Comparison of ENCODE assay signal across 10 cellular contexts in genomic region chr4:142380052-142380598, GRCh38.
DNase-seq lines count a peak whose midpoint lies in the region; ATAC-seq, FAIRE-seq and TF ChIP-seq lines count a peak whose summit lies in the region.
"Had no signal": no experiment of that assay in that cellular context is flagged by ENCODE, and none has a peak within 500 bp of the region (broad histone marks: within the 10 kb centered on the region; RNA-seq: fewer than 3 reads in every experiment).

No MANE protein-coding gene starts in this region.

- in situ Hi-C loops in GM23248 (cut with MboI) = no loop called here

- no peaks in the 10 kb centered on the region for H3K9me2 ChIP-seq in GM23248 (ENCODE audit: insufficient read depth)
- no peaks in the 10 kb centered on the region for H3K9me2 ChIP-seq in OCI-LY7 (ENCODE audit: insufficient read depth, low read length)

- H4K20me1 ChIP-seq in GM23248 (ENCODE audit: insufficient read depth) (no peaks in the 10 kb centered on the region), astrocyte (ENCODE audit: insufficient read depth, low read length) (no peaks in the 10 kb centered on the region), OCI-LY7 (ENCODE audit: insufficient read depth, low read length) (no peaks in the 10 kb centered on the region)

- peak overlapping the region; percentile 26 to 78 for H3K27ac ChIP-seq in A549
- peak overlapping the region; percentile 86 for H3K27ac ChIP-seq in GM23248
- peak overlapping the region; percentile 88 for H3K27ac ChIP-seq in astrocyte (ENCODE audit: low read depth, low read length)
- H3K27ac ChIP-seq in naive thymus-derived CD4-positive, alpha-beta T cell (ENCODE audit: low read depth, low read length) = peak overlapping the region; percentile 53
- H3K27ac ChIP-seq in OCI-LY7 (ENCODE audit: low read depth, low read length, poor library complexity, severe bottlenecking) = no peak overlapping the region
- H3K27ac ChIP-seq: C4-2B had no signal

- H3K27me3 ChIP-seq in GM23248 (replicated peaks; ENCODE audit: insufficient read depth) = no peaks in the 10 kb centered on the region
- no peaks in the 10 kb centered on the region for H3K27me3 ChIP-seq in astrocyte (ENCODE audit: insufficient read depth, low read length)
- no peaks in the 10 kb centered on the region for H3K27me3 ChIP-seq in naive thymus-derived CD4-positive, alpha-beta T cell (ENCODE audit: control insufficient read depth in 2 of 2, insufficient read depth in 2 of 2, low read length in 2 of 2)

- ATAC-seq in A549 = no peak
- no peak for ATAC-seq in naive thymus-derived CD4-positive, alpha-beta T cell
- ATAC-seq in GM21717 (IDR thresholded peaks at IDR 0.05; ENCODE audit: unreplicated experiment) = no peak
- ATAC-seq in GM18861 (IDR thresholded peaks at IDR 0.05; ENCODE audit: unreplicated experiment) = no peak

- H2AFZ ChIP-seq in GM23248 (peak overlapping the region; percentile 62), astrocyte (ENCODE audit: low read depth, low read length) (peak overlapping the region; percentile 66), OCI-LY7 (ENCODE audit: low read length) (no peak overlapping the region)

- H3K4me3 ChIP-seq in A549 (no peak overlapping the region), GM23248 (0 out of 2 replicates have a peak overlapping the region, but pooled peaks have one; percentile 5), astrocyte (ENCODE audit: insufficient read depth, low read depth, low read length) (no peak overlapping the region), OCI-LY7 (ENCODE audit: low read depth, low read length, poor library complexity, severe bottlenecking) (no peak overlapping the region)
- H3K4me3 ChIP-seq in naive thymus-derived CD4-positive, alpha-beta T cell (ENCODE audit: low read length) = no peak overlapping the region

- TF ChIP-seq POLR2A in A549 (IDR thresholded peaks at IDR 0.05; ENCODE audit: low read length) = no peak

- H3K4me1 ChIP-seq in A549 = peaks cover 27% of the 10 kb centered on the region
- peaks cover 64% of the 10 kb centered on the region for H3K4me1 ChIP-seq in GM23248 (ENCODE audit: insufficient read depth)
- H3K4me1 ChIP-seq in astrocyte (ENCODE audit: insufficient read depth, low read length) = peaks cover 17% of the 10 kb centered on the region
- H3K4me1 ChIP-seq in naive thymus-derived CD4-positive, alpha-beta T cell (ENCODE audit: control insufficient read depth in 2 of 2, insufficient read depth in 2 of 2, low read length in 2 of 2) = peaks cover 39 to 59% of the 10 kb centered on the region in 2 donors
- H3K4me1 ChIP-seq in OCI-LY7 (ENCODE audit: insufficient read depth, low read length, poor library complexity, severe bottlenecking) = no peaks in the 10 kb centered on the region

- H3K36me3 ChIP-seq in GM23248 (ENCODE audit: low read depth) = no peaks in the 10 kb centered on the region
- no peaks in the 10 kb centered on the region for H3K36me3 ChIP-seq in astrocyte (ENCODE audit: insufficient read depth, low read length)
- no peaks in the 10 kb centered on the region for H3K36me3 ChIP-seq in naive thymus-derived CD4-positive, alpha-beta T cell (ENCODE audit: control insufficient read depth in 2 of 3, insufficient read depth in 3 of 3, low read length in 3 of 3)
- H3K36me3 ChIP-seq in OCI-LY7 (ENCODE audit: insufficient read depth, low read length) = no peaks in the 10 kb centered on the region

- FAIRE-seq in A549 (lab: Jason Lieb, UNC) (no peak), astrocyte (lab: Jason Lieb, UNC) (no peak)

- H3K27ac Mint-ChIP-seq in astrocyte (ENCODE audit: unreplicated experiment) = peak overlapping the region; percentile 92
- peak overlapping the region in 6 of 9 donors; percentile 11 to 83 (median 61) for H3K27ac Mint-ChIP-seq in naive thymus-derived CD4-positive, alpha-beta T cell

- no peak overlapping the region for H3K4me3 Mint-ChIP-seq in astrocyte (ENCODE audit: unreplicated experiment)
- H3K4me3 Mint-ChIP-seq in naive thymus-derived CD4-positive, alpha-beta T cell = peak overlapping the region in 2 of 10 donors; percentile 28 to 34

- 73% methylated on average over 5 of the region's 5 CpGs for WGBS in A549 (ENCODE audit: missing lambda C conversion rate)
- 63 to 72% methylated on average over 5 of the region's 5 CpGs for WGBS in GM23248 (ENCODE audit: low coverage in 1 of 2, low lambda C conversion rate in 2 of 2, missing lambda C conversion rate in 2 of 2), 2 experiments

- peaks cover 75% of the 10 kb centered on the region for H3K79me2 ChIP-seq in GM23248 (ENCODE audit: insufficient read depth)
- no peaks in the 10 kb centered on the region for H3K79me2 ChIP-seq in astrocyte (ENCODE audit: insufficient read depth, low read length)
- H3K79me2 ChIP-seq in OCI-LY7 (ENCODE audit: insufficient read depth, low read depth, low read length) = no peaks in the 10 kb centered on the region

- H3K9me3 Mint-ChIP-seq in astrocyte (ENCODE audit: unreplicated experiment) = no peaks in the 10 kb centered on the region
- no peaks in the 10 kb centered on the region for H3K9me3 Mint-ChIP-seq in naive thymus-derived CD4-positive, alpha-beta T cell

- peaks cover 32% of the 10 kb centered on the region for H3K4me1 Mint-ChIP-seq in astrocyte (ENCODE audit: low read depth, unreplicated experiment)
- H3K4me1 Mint-ChIP-seq in naive thymus-derived CD4-positive, alpha-beta T cell = peaks cover 34 to 91% (median 85%) of the 10 kb centered on the region in 7 donors

- H3K9ac ChIP-seq in GM23248 = peak overlapping the region; percentile 38
- peak overlapping the region; percentile 71 for H3K9ac ChIP-seq in astrocyte (ENCODE audit: low read length)

- H3K4me2 ChIP-seq in A549 (peak overlapping the region; percentile 38; the same call in 1 of the 3 replicates), GM23248 (ENCODE audit: unreplicated experiment) (peak overlapping the region; percentile 74), astrocyte (ENCODE audit: low read length) (peak overlapping the region; percentile 65), OCI-LY7 (ENCODE audit: low read length) (no peak overlapping the region)

- POLR2A ChIA-PET in A549 (lab: Yijun Ruan, JAX) = interaction anchor here (1.2 kb wide), 1 partner anchor 26 kb away, joined by 3 read pairs; no protein-coding TSS in a partner anchor
- POLR2A ChIA-PET in naive thymus-derived CD4-positive, alpha-beta T cell (lab: Charles Lee) = interaction anchor here (1.0 to 3.6 kb wide), 7 partner anchors 13 to 187 kb away, joined by 3 to 26 read pairs (median 11); no protein-coding TSS in a partner anchor
- POLR2A ChIA-PET in OCI-LY7 (lab: Charles Lee) = no interaction called here

- no peak for TF ChIP-seq CTCF in A549 (IDR thresholded peaks at IDR 0.05)
- no peak for TF ChIP-seq CTCF in astrocyte (IDR thresholded peaks at IDR 0.05; ENCODE audit: insufficient read depth, low read depth, low read length)
- TF ChIP-seq CTCF in OCI-LY7 (conservative IDR thresholded peaks at IDR 0.05; ENCODE audit: low read length) = no peak

- TF ChIP-seq RAD21 in A549 (conservative IDR thresholded peaks at IDR 0.05 in 1 of 2, IDR thresholded peaks at IDR 0.05 in 1 of 2) = no peak

- H3F3A ChIP-seq in GM23248 (ENCODE audit: insufficient read depth) = peaks cover 33% of the 10 kb centered on the region

- no peaks in the 10 kb centered on the region for H3K36me3 Mint-ChIP-seq in astrocyte (ENCODE audit: low read depth, unreplicated experiment)
- H3K36me3 Mint-ChIP-seq in naive thymus-derived CD4-positive, alpha-beta T cell = peaks cover 0 to 34% (median 20%) of the 10 kb centered on the region in 5 donors

- intact Hi-C loops in naive thymus-derived CD4-positive, alpha-beta T cell (cut with micrococcal nuclease) = loop anchor here in 1 of 2 donors (1.0 kb wide), 1 partner anchor 8 kb away; no protein-coding TSS in a partner anchor
- intact Hi-C loops in OCI-LY7 (cut with micrococcal nuclease; ENCODE audit: unreplicated experiment) = no loop called here

- no peaks in the 10 kb centered on the region for H3K27me3 Mint-ChIP-seq in astrocyte (ENCODE audit: low read depth, unreplicated experiment)
- no peaks in the 10 kb centered on the region for H3K27me3 Mint-ChIP-seq in naive thymus-derived CD4-positive, alpha-beta T cell

- H3K9me3 ChIP-seq in A549 (no peaks in the 10 kb centered on the region), GM23248 (ENCODE audit: low read depth) (no peaks in the 10 kb centered on the region), astrocyte (ENCODE audit: insufficient read depth, low read depth, low read length) (no peaks in the 10 kb centered on the region), OCI-LY7 (ENCODE audit: low read length) (no peaks in the 10 kb centered on the region)
- H3K9me3 ChIP-seq in naive thymus-derived CD4-positive, alpha-beta T cell (ENCODE audit: control insufficient read depth in 2 of 3, low read length in 3 of 3) = no peaks in the 10 kb centered on the region

- no TSS peak for BruUV-seq in OCI-LY7 (replicated peaks; lab: Mats Ljungman, UMichigan)

- no peak for DNase-seq in A549 (ENCODE audit: low read depth in 1 of 2, low spot score in 1 of 2)
- DNase-seq in GM23248 = no peak
- no peak for DNase-seq in astrocyte (ENCODE audit: low read depth)
- DNase-seq in naive thymus-derived CD4-positive, alpha-beta T cell = no peak
- DNase-seq in amygdala (lab: John Stamatoyannopoulos, UW) = no peak
- no peak for DNase-seq in OCI-LY7 (ENCODE audit: low spot score)
- DNase-seq: erythroblast had no signal

- TF ChIP-seq EP300 in A549 (IDR thresholded peaks at IDR 0.05) = no peak

- CTCF ChIA-PET in A549 (lab: Yijun Ruan, JAX) (interaction anchor here (0.6 kb wide), 1 partner anchor 270 kb away, joined by 3 read pairs; no protein-coding TSS in a partner anchor), OCI-LY7 (lab: Charles Lee; ENCODE audit: unreplicated experiment) (no interaction called here)
- CTCF ChIA-PET in naive thymus-derived CD4-positive, alpha-beta T cell (lab: Charles Lee) = interaction anchor here (1.7 to 1.8 kb wide), 2 partner anchors 23 to 25 kb away, joined by 6 to 8 read pairs; no protein-coding TSS in a partner anchor

TF ChIP-seq in A549, 52 proteins besides CTCF, POLR2A, EP300 and RAD21:
- TF ChIP-seq KDM1A (IDR thresholded peaks at IDR 0.05; ENCODE audit: low read depth) = no peak
